15 cellular contexts compared by ENCODE assay signal in the genomic region with DNA sequence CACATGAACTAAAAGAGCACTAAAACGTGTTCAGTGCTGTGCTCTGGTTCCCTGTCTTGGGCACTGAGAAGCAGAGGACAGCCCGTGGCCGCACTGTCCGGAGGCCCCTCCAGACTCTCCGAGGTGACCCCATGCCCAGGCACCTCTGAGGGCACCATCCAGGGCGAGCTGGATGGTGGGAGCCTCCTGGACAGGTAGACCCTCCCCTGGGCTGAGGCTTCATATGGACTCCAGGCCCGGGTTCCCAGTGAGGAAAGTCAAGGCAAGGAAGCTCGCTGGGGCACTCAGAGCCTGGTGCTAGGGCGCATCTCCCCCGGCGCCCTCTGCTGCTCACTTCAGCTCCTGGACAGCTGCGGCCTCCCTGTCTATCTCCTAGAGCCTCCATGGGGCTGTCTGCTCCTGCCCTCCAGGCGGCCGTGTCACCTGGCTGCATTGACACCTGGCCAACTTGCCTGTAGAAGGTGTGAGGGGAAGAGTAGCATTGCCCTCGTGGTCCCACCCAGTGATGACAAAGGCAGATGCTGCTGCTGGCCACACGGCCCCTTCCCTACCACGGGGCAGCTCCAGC.
"Had no signal": no experiment of that assay in that cellular context is flagged by ENCODE, and none has a peak within 500 bp of the region (broad histone marks: within the 10 kb centered on the region; RNA-seq: fewer than 3 reads in every experiment).

No MANE protein-coding gene starts in this region.

- H3K4me3 ChIP-seq: esophagus muscularis mucosa, ovary, stomach, thoracic aorta had no signal

- H3K27me3 Mint-ChIP-seq: activated naive CD8-positive, alpha-beta T cell treated with anti-CD3 and anti-CD28 coated beads for 36 hours had no signal

- ATAC-seq: activated T-cell treated with anti-CD3 and anti-CD28 coated beads, Interleukin-2, amount 50 U/mL, for 4 hours; left ventricle myocardium superior had no signal

- H3K36me3 Mint-ChIP-seq: activated naive CD8-positive, alpha-beta T cell treated with anti-CD3 and anti-CD28 coated beads for 36 hours had no signal

- H3K4me1 ChIP-seq: esophagus muscularis mucosa, stomach had no signal

- DNase-seq: activated CD4-positive, alpha-beta T cell treated with anti-CD3 and anti-CD28 coated beads, Interleukin-2, amount 50 U/mL, for 4 hours; activated CD4-positive, CD25-positive, alpha-beta regulatory T cell treated with anti-CD3 and anti-CD28 coated beads, Interleukin-2, amount 50 U/mL, for 72 hours; activated effector memory CD4-positive, alpha-beta T cell treated with anti-CD3 and anti-CD28 coated beads, Interleukin-2, amount 50 U/mL, for 16 hours; activated naive CD8-positive, alpha-beta T cell treated with anti-CD3 and anti-CD28 coated beads for 36 hours; activated T-cell treated with anti-CD3 and anti-CD28 coated beads, Interleukin-2, amount 50 U/mL, for 4 hours; glutamatergic neuron; left ventricle myocardium superior; mesenchymal stem cell; nephron progenitor cell; ovary; stimulated activated CD4-positive, alpha-beta T cell treated with anti-CD3 and anti-CD28 coated beads, Interleukin-15, amount 100 ng/mL, for 24 hours; stimulated activated CD4-positive, alpha-beta T cell treated with anti-CD3 and anti-CD28 coated beads, Interleukin-4, amount 100 ng/mL, for 24 hours; stomach had no signal

- H3K4me3 Mint-ChIP-seq: activated naive CD8-positive, alpha-beta T cell treated with anti-CD3 and anti-CD28 coated beads for 36 hours; activated T-cell treated with anti-CD3 and anti-CD28 coated beads, Interleukin-2, amount 50 U/mL, for 4 hours; nephron progenitor cell had no signal

- H3K27me3 ChIP-seq: ovary, stomach had no signal

- H3K9me3 ChIP-seq: ovary, thoracic aorta had no signal

- H3K36me3 ChIP-seq: esophagus muscularis mucosa, ovary, stomach, thoracic aorta had no signal

- H3K27ac ChIP-seq: esophagus muscularis mucosa, ovary, stomach, thoracic aorta had no signal

- H3K4me1 Mint-ChIP-seq: activated naive CD8-positive, alpha-beta T cell treated with anti-CD3 and anti-CD28 coated beads for 36 hours; nephron progenitor cell had no signal

- H3K27ac Mint-ChIP-seq: activated naive CD8-positive, alpha-beta T cell treated with anti-CD3 and anti-CD28 coated beads for 36 hours; nephron progenitor cell had no signal
